Comparison of ENCODE assay signal across 1 cellular context in genomic region chr22:35524966-35525686, GRCh38.
TF ChIP-seq lines count a peak whose summit lies in the region.

No MANE protein-coding gene starts in this region.

TF ChIP-seq in GM23338, 12 proteins besides CTCF, POLR2A, EP300 and RAD21 (continued from another document):
- no peak for TF ChIP-seq ZNF462 (CRISPR knock-in tag; IDR thresholded peaks at IDR 0.05)
- no peak for TF ChIP-seq STAT1 (IDR thresholded peaks at IDR 0.05; ENCODE audit: unreplicated experiment)
- TF ChIP-seq NANOG (IDR thresholded peaks at IDR 0.05; ENCODE audit: borderline replicate concordance) = no peak
